Comparison of ENCODE assay signal across 8 cellular contexts in the genomic region with DNA sequence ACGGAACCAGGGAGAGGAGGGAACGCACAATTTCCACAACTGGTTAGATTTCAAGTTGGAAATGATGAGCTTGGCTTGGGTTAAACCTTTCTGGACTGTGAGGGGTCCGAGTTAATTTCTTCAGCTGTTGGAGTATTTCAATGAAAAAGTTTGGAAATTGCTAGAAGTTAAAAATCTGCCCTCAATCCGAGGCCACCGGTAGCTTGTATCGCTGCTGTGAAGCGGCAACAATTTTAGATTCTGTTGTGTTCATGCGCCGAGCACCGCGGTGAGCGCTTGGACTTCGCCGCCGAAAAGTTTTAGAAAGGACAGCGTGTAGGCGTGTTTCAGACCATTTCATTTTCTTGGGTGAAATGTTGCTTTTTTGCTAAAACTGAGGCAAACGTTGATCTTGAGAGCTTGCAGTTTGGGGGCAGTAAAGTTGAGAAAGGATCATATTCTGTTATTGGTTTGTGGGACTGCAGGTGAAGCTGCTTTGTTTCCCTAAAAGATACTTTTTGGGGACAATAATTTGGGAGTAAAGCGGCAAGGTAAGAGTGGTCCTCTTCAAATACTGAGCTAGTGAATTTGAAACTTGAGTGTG. TPM values are rescaled to one million over a fixed set of nuclear protein-coding genes. Genes with fewer than 3 reads are reported as not detected.
DNase-seq lines count a peak whose midpoint lies in the region; ATAC-seq and TF ChIP-seq lines count a peak whose summit lies in the region.

No MANE protein-coding gene starts in this region.

- no peak overlapping the region for H3K4me3 Mint-ChIP-seq in central memory CD8-positive, alpha-beta T cell

- in situ Hi-C loops in HAP-1 (cut with MboI; ENCODE audit: low sequenced_read_pairs), result loop anchor here (10.0 kb wide), 1 partner anchor 501 kb away; no protein-coding TSS in a partner anchor

- peak overlapping the region; percentile 90 for H3K27ac Mint-ChIP-seq in central memory CD8-positive, alpha-beta T cell (ENCODE audit: low read depth)

- TF ChIP-seq CTCF in Peyer's patch (IDR thresholded peaks at IDR 0.05), result no peak

- H3K9me3 ChIP-seq in HAP-1 (no peaks in the 10 kb centered on the region), Peyer's patch (no peaks in the 10 kb centered on the region)

- H3K27ac ChIP-seq in Peyer's patch, result peak overlapping the region; percentile 93 to 99 (median 97)

- DNase-seq in NCI-H2029 treated with DMSO at 0.1 percent for 48 hours (lab: John Stamatoyannopoulos, UW) (peak; percentile 8), NCI-H2029 (lab: John Stamatoyannopoulos, UW) (no peak), HAP-1 (ENCODE audit: low spot score in 2 of 2) (peak; percentile 34 to 51), Peyer's patch (peak; percentile 39 to 70 (median 53)), left colon (peak; percentile 40 to 52)
- no peak for DNase-seq in central memory CD8-positive, alpha-beta T cell (ENCODE audit: low spot score in 2 of 2)
- peak; percentile 15 for DNase-seq in stimulated activated CD4-positive, alpha-beta T cell treated with anti-CD3 and anti-CD28 coated beads, Interleukin-1b, Interleukin-23, amount 100 ng/mL, for 48 hours

- no peaks in the 10 kb centered on the region for H3K36me3 ChIP-seq in HAP-1 (replicated peaks)
- H3K36me3 ChIP-seq in Peyer's patch, result peaks cover 0 to 6% (median 0%) of the 10 kb centered on the region in 3 donors

- H3K36me3 Mint-ChIP-seq in central memory CD8-positive, alpha-beta T cell (ENCODE audit: insufficient read depth), result peaks cover 24% of the 10 kb centered on the region

- H3K4me1 Mint-ChIP-seq in central memory CD8-positive, alpha-beta T cell, result peaks cover 28% of the 10 kb centered on the region

- H3K4me1 ChIP-seq in HAP-1 (peaks cover 8% of the 10 kb centered on the region), Peyer's patch (peaks cover 0 to 18% (median 11%) of the 10 kb centered on the region in 4 donors)

- no peak for TF ChIP-seq POLR2A in Peyer's patch (IDR thresholded peaks at IDR 0.05)

- H3K27me3 ChIP-seq in HAP-1 (ENCODE audit: low read depth) (peaks cover 6% of the 10 kb centered on the region), Peyer's patch (no peaks in the 10 kb centered on the region)

- intact Hi-C loops in left colon (cut with DNase I, micrococcal nuclease), result loop anchor here in 1 of 2 donors (10.0 kb wide), 1 partner anchor 501 kb away; no protein-coding TSS in a partner anchor

- no peaks in the 10 kb centered on the region for H3K27me3 Mint-ChIP-seq in central memory CD8-positive, alpha-beta T cell

- peak; percentile 26 for ATAC-seq in central memory CD8-positive, alpha-beta T cell (replicated peaks; ENCODE audit: extremely low read depth, poor library complexity, severe bottlenecking)
- ATAC-seq in left colon (peak; percentile 29), GM19023 (IDR thresholded peaks at IDR 0.05; ENCODE audit: unreplicated experiment) (no peak)

- H3K9me3 Mint-ChIP-seq in central memory CD8-positive, alpha-beta T cell, result no peaks in the 10 kb centered on the region

- H3K4me3 ChIP-seq in HAP-1 (peak overlapping the region; percentile 76), Peyer's patch (peak overlapping the region; percentile 62 to 91 (median 81))

RNA-seq across cellular contexts. Expression of a gene that starts 0.9 kb away (rescaled TPM):
- total RNA-seq in Peyer's patch, result 10 to 100 TPM; 61.1 to 98.3 (median 80.9) TPM
- 10 to 100 TPM; 66.9 to 84.2 TPM for total RNA-seq in left colon

RNA-seq across cellular contexts. Expression of a gene that starts 11.3 kb away (rescaled TPM):
- total RNA-seq in Peyer's patch (not detected), left colon (not detected)

Comparison
In these comparisons a context has a peak if more than half of its experiments do, and no peak if none do; other contexts are left out.
1. DNase-seq: peak in NCI-H2029 treated with DMSO at 0.1 percent for 48 hours (single experiment), HAP-1 (2 of 2), Peyer's patch (3 of 3), left colon (2 of 2) and stimulated activated CD4-positive, alpha-beta T cell treated with anti-CD3 and anti-CD28 coated beads, Interleukin-1b, Interleukin-23, amount 100 ng/mL, for 48 hours (single experiment); none in NCI-H2029 (single experiment) and central memory CD8-positive, alpha-beta T cell (0 of 2).